Comparison of ENCODE assay signal across 8 cellular contexts in genomic region chr2:156110890-156111289, GRCh38.
DNase-seq lines count a peak whose midpoint lies in the region; ATAC-seq lines count a peak whose summit lies in the region.

No MANE protein-coding gene starts in this region.

- H3K18ac ChIP-seq in mesenchymal stem cell (ENCODE audit: low read depth in 1 of 2, low read length in 2 of 2), result no peak overlapping the region

- no peak overlapping the region for H4K8ac ChIP-seq in mesenchymal stem cell (ENCODE audit: low read length)

- H2BK15ac ChIP-seq in mesenchymal stem cell (ENCODE audit: low read depth, poor library complexity, severe bottlenecking), result no peak overlapping the region

- H3K9me3 ChIP-seq in T-helper 17 cell (ENCODE audit: control insufficient read depth, low read length, poor library complexity, severe bottlenecking) (no peaks in the 10 kb centered on the region), mesenchymal stem cell (ENCODE audit: control insufficient read depth, low read length) (no peaks in the 10 kb centered on the region)

- H3K9ac ChIP-seq in mesenchymal stem cell (ENCODE audit: low read length), result no peak overlapping the region

- H3K4ac ChIP-seq in mesenchymal stem cell (ENCODE audit: low read depth in 1 of 2, low read length in 2 of 2), result no peak overlapping the region

- H3K79me1 ChIP-seq in mesenchymal stem cell (replicated peaks; ENCODE audit: low read length, poor library complexity, severe bottlenecking), result no peaks in the 10 kb centered on the region

- no peak overlapping the region for H3K4me3 Mint-ChIP-seq in T-helper 17 cell
- H3K4me3 Mint-ChIP-seq in activated T-helper 1 cell treated with anti-CD3 and anti-CD28 coated beads, Interleukin-12 subunit alpha, Interleukin-12 subunit beta, Interleukin-2, Interleukin-4 antibody, amounts not matched to agents 30 ng/mL and 10 ng/mL and 1 ng/mL, durations not matched to agents 14 hours and 24 hours and 36 hours, result no peak overlapping the region

- H3K4me3 ChIP-seq in mesenchymal stem cell (ENCODE audit: insufficient read depth in 1 of 2, low read depth in 1 of 2, low read length in 2 of 2), result no peak overlapping the region

- H3K36me3 Mint-ChIP-seq in T-helper 17 cell (ENCODE audit: low read depth), result no peaks in the 10 kb centered on the region
- no peaks in the 10 kb centered on the region for H3K36me3 Mint-ChIP-seq in activated T-helper 1 cell treated with anti-CD3 and anti-CD28 coated beads, Interleukin-12 subunit alpha, Interleukin-12 subunit beta, Interleukin-2, Interleukin-4 antibody, amounts not matched to agents 30 ng/mL and 10 ng/mL and 1 ng/mL, durations not matched to agents 14 hours and 24 hours and 36 hours (ENCODE audit: low read depth)

- 40% methylated on average over 1 of the region's 2 CpGs for WGBS in mesenchymal stem cell

- no peaks in the 10 kb centered on the region for H3K36me3 ChIP-seq in mesenchymal stem cell (ENCODE audit: control insufficient read depth in 1 of 2, insufficient read depth in 2 of 2, low read depth in 1 of 2, low read length in 2 of 2)

- no peaks in the 10 kb centered on the region for H3K9me3 Mint-ChIP-seq in activated T-helper 1 cell treated with anti-CD3 and anti-CD28 coated beads, Interleukin-12 subunit alpha, Interleukin-12 subunit beta, Interleukin-2, Interleukin-4 antibody, amounts not matched to agents 30 ng/mL and 10 ng/mL and 1 ng/mL, durations not matched to agents 14 hours and 24 hours and 36 hours

- H2BK12ac ChIP-seq in mesenchymal stem cell (ENCODE audit: low read length in 2 of 2), result no peak overlapping the region

- peak; percentile 3 for DNase-seq in ELR (ENCODE audit: low read depth)
- DNase-seq in T-helper 17 cell, result no peak
- DNase-seq in mesenchymal stem cell, result peak; percentile 4
- no peak for DNase-seq in activated CD8-positive, alpha-beta memory T cell treated with anti-CD3 and anti-CD28 coated beads for 24 hours
- no peak for DNase-seq in activated T-helper 1 cell treated with anti-CD3 and anti-CD28 coated beads, Interleukin-12 subunit alpha, Interleukin-12 subunit beta, Interleukin-2, Interleukin-4 antibody, amounts not matched to agents 30 ng/mL and 10 ng/mL and 1 ng/mL, durations not matched to agents 14 hours and 24 hours and 36 hours (ENCODE audit: low spot score)
- DNase-seq in NCI-H524 treated with DMSO at 0.1 percent for 48 hours (lab: John Stamatoyannopoulos, UW), result no peak

- H4K91ac ChIP-seq in mesenchymal stem cell (ENCODE audit: low read length), result no peak overlapping the region

- H3K23ac ChIP-seq in mesenchymal stem cell (ENCODE audit: low read length in 2 of 2), result no peak overlapping the region

- H3K27ac ChIP-seq in mesenchymal stem cell (ENCODE audit: low read length, poor library complexity, severe bottlenecking), result no peak overlapping the region

- H2AFZ ChIP-seq in mesenchymal stem cell (ENCODE audit: low read depth, low read length), result no peak overlapping the region

- peaks cover 2% of the 10 kb centered on the region for H3K4me1 Mint-ChIP-seq in T-helper 17 cell
- no peaks in the 10 kb centered on the region for H3K4me1 Mint-ChIP-seq in activated T-helper 1 cell treated with anti-CD3 and anti-CD28 coated beads, Interleukin-12 subunit alpha, Interleukin-12 subunit beta, Interleukin-2, Interleukin-4 antibody, amounts not matched to agents 30 ng/mL and 10 ng/mL and 1 ng/mL, durations not matched to agents 14 hours and 24 hours and 36 hours (ENCODE audit: low read depth)

- no peak overlapping the region for H2AK5ac ChIP-seq in mesenchymal stem cell (ENCODE audit: low read length, severe bottlenecking)

- H3K4me2 ChIP-seq in mesenchymal stem cell (ENCODE audit: low read length, poor library complexity, severe bottlenecking), result no peak overlapping the region

- no peak overlapping the region for H3K27ac Mint-ChIP-seq in T-helper 17 cell
- no peak overlapping the region for H3K27ac Mint-ChIP-seq in activated T-helper 1 cell treated with anti-CD3 and anti-CD28 coated beads, Interleukin-12 subunit alpha, Interleukin-12 subunit beta, Interleukin-2, Interleukin-4 antibody, amounts not matched to agents 30 ng/mL and 10 ng/mL and 1 ng/mL, durations not matched to agents 14 hours and 24 hours and 36 hours

- H2BK120ac ChIP-seq in mesenchymal stem cell (ENCODE audit: low read depth, low read length), result no peak overlapping the region

- H3K27me3 Mint-ChIP-seq in T-helper 17 cell, result peaks cover 7% of the 10 kb centered on the region
- H3K27me3 Mint-ChIP-seq in activated T-helper 1 cell treated with anti-CD3 and anti-CD28 coated beads, Interleukin-12 subunit alpha, Interleukin-12 subunit beta, Interleukin-2, Interleukin-4 antibody, amounts not matched to agents 30 ng/mL and 10 ng/mL and 1 ng/mL, durations not matched to agents 14 hours and 24 hours and 36 hours (ENCODE audit: insufficient read depth), result no peaks in the 10 kb centered on the region

- H3K4me1 ChIP-seq in mesenchymal stem cell (ENCODE audit: control insufficient read depth, insufficient read depth, low read depth, low read length), result no peaks in the 10 kb centered on the region

- no peaks in the 10 kb centered on the region for H3K27me3 ChIP-seq in mesenchymal stem cell (ENCODE audit: control insufficient read depth in 1 of 2, insufficient read depth in 1 of 2, low read length in 2 of 2)

- ATAC-seq in GM19438 (IDR thresholded peaks at IDR 0.05; ENCODE audit: low read depth, unreplicated experiment) (peak; percentile 95), HG03175 (IDR thresholded peaks at IDR 0.05; ENCODE audit: unreplicated experiment) (peak; percentile 99), T-helper 17 cell (peak; percentile 37)

- no peak overlapping the region for H3K14ac ChIP-seq in mesenchymal stem cell (ENCODE audit: low read length in 2 of 2)

- no peak overlapping the region for H2BK5ac ChIP-seq in mesenchymal stem cell (ENCODE audit: low read depth, low read length, poor library complexity, severe bottlenecking)

- intact Hi-C loops in activated T-helper 1 cell treated with anti-CD3 and anti-CD28 coated beads, Interleukin-12 subunit alpha, Interleukin-12 subunit beta, Interleukin-2, Interleukin-4 antibody, amounts not matched to agents 30 ng/mL and 10 ng/mL and 1 ng/mL, durations not matched to agents 14 hours and 24 hours and 36 hours (cut with micrococcal nuclease), result no loop called here

Comparison
In these comparisons a context has a peak if more than half of its experiments do, and no peak if none do; other contexts are left out.
1. DNase-seq: peak in ELR (single experiment) and mesenchymal stem cell (single experiment); none in T-helper 17 cell (0 of 3), activated CD8-positive, alpha-beta memory T cell treated with anti-CD3 and anti-CD28 coated beads for 24 hours (single experiment), activated T-helper 1 cell treated with anti-CD3 and anti-CD28 coated beads, Interleukin-12 subunit alpha, Interleukin-12 subunit beta, Interleukin-2, Interleukin-4 antibody, amounts not matched to agents 30 ng/mL and 10 ng/mL and 1 ng/mL, durations not matched to agents 14 hours and 24 hours and 36 hours (single experiment) and NCI-H524 treated with DMSO at 0.1 percent for 48 hours (single experiment).
2. ATAC-seq: peak in every context shown above with its lines; median percentile 99 in HG03175; 95 in GM19438; 37 in T-helper 17 cell.